Comparison of ENCODE assay signal across 8 cellular contexts in the genomic region with DNA sequence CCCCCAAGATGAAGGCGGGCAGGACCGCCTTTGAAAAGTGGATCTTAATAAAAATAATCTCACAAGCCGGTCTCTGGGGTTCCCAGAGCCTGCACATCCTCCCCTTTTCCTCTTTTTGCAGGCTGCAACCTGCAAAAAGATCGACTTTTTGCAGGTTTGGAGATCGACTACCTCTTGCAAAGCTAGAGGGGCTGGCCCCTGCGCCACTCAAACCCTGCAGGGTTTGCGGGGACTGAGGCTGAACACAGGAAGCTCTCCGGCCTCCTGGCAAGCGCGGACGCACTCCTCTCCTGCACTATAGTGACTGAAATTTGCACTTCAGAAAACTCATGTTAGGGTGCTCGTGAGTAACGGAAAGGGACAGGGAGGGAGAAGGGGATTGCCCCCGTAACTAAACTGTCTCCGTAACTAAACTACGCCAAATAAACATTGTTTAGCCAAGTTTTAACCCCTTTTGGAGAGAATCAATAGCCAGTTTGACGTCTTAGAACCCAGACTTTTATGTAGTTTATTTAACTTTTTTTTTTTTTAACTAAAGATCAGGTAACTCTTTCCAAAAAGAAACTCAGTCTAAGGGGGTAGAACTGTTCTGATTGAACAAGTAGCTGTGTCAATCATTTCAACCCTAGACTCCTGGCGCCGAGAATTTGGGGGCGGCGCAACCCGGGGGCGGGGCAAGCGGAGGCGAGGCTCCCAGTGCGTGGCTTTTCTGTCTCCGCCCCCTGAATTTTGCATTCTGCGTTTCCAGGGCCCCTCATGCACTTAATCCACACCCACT.
DNase-seq lines count a peak whose midpoint lies in the region; ATAC-seq and TF ChIP-seq lines count a peak whose summit lies in the region.

No MANE protein-coding gene starts in this region.

- H3K27ac Mint-ChIP-seq in nephron progenitor cell, result peak overlapping the region; percentile 91
- H3K27ac Mint-ChIP-seq in stimulated activated naive CD8-positive, alpha-beta T cell treated with anti-CD3 and anti-CD28 coated beads, Interleukin-15, amount 100 ng/mL, for 72 hours, result peak overlapping the region; percentile 12 to 58

- H3K9me3 Mint-ChIP-seq in nephron progenitor cell, result no peaks in the 10 kb centered on the region
- H3K9me3 Mint-ChIP-seq in stimulated activated naive CD8-positive, alpha-beta T cell treated with anti-CD3 and anti-CD28 coated beads, Interleukin-15, amount 100 ng/mL, for 72 hours, result no peaks in the 10 kb centered on the region

- TF ChIP-seq CTCF in fibroblast of pulmonary artery (IDR thresholded peaks at IDR 0.05; ENCODE audit: low read length, missing control alignments) (no peak), nephron progenitor cell (IDR thresholded peaks at IDR 0.05) (no peak)

- no peaks in the 10 kb centered on the region for H3K36me3 ChIP-seq in HUES48 (ENCODE audit: control insufficient read depth, insufficient read depth, low read length)

- no peaks in the 10 kb centered on the region for H3K27me3 Mint-ChIP-seq in nephron progenitor cell (ENCODE audit: low read depth, poor library complexity)
- H3K27me3 Mint-ChIP-seq in stimulated activated naive CD8-positive, alpha-beta T cell treated with anti-CD3 and anti-CD28 coated beads, Interleukin-15, amount 100 ng/mL, for 72 hours, result peaks cover 44% of the 10 kb centered on the region

- peaks cover 67% of the 10 kb centered on the region for H3K4me1 Mint-ChIP-seq in nephron progenitor cell
- peaks cover 40% of the 10 kb centered on the region for H3K4me1 Mint-ChIP-seq in stimulated activated naive CD8-positive, alpha-beta T cell treated with anti-CD3 and anti-CD28 coated beads, Interleukin-15, amount 100 ng/mL, for 72 hours

- DNase-seq in DMS 273 treated with DMSO at 0.1 percent for 48 hours (lab: John Stamatoyannopoulos, UW) (peak; percentile 73), OCI-M1 (lab: John Stamatoyannopoulos, UW) (peak; percentile 96), activated gamma-delta T cell (lab: John Stamatoyannopoulos, UW) (peak; percentile 20), fibroblast of pulmonary artery (ENCODE audit: low read depth) (peak; percentile 29), nephron progenitor cell (peak; percentile 94)
- peak; percentile 79 for DNase-seq in stimulated activated naive CD8-positive, alpha-beta T cell treated with anti-CD3 and anti-CD28 coated beads, Interleukin-15, amount 100 ng/mL, for 72 hours

- peaks cover 33% of the 10 kb centered on the region for H3K4me1 ChIP-seq in HUES48 (ENCODE audit: control insufficient read depth, insufficient read depth, low read length)

- ATAC-seq in stimulated activated naive CD8-positive, alpha-beta T cell treated with anti-CD3 and anti-CD28 coated beads, Interleukin-15, amount 100 ng/mL, for 72 hours, result peak; percentile 75
- no peak for ATAC-seq in GM18907 (IDR thresholded peaks at IDR 0.05; ENCODE audit: unreplicated experiment)

- H3K36me3 Mint-ChIP-seq in nephron progenitor cell (ENCODE audit: low read depth), result peaks cover 19% of the 10 kb centered on the region

- peak overlapping the region; percentile 76 for H3K4me3 ChIP-seq in HUES48 (ENCODE audit: low read depth, low read length)
- peak overlapping the region; percentile 46 for H3K4me3 ChIP-seq in fibroblast of pulmonary artery (replicated peaks; ENCODE audit: low read depth, low read length)

- H3K27ac ChIP-seq in HUES48 (ENCODE audit: low read depth, low read length), result peak overlapping the region; percentile 34

- no peaks in the 10 kb centered on the region for H3K9me3 ChIP-seq in HUES48 (ENCODE audit: control insufficient read depth, insufficient read depth, low read length)

- H3K4me3 Mint-ChIP-seq in nephron progenitor cell, result peak overlapping the region; percentile 91
- peak overlapping the region; percentile 88 to 93 for H3K4me3 Mint-ChIP-seq in stimulated activated naive CD8-positive, alpha-beta T cell treated with anti-CD3 and anti-CD28 coated beads, Interleukin-15, amount 100 ng/mL, for 72 hours

- H3K27me3 ChIP-seq in HUES48 (ENCODE audit: control insufficient read depth, insufficient read depth, low read length), result peaks cover 63% of the 10 kb centered on the region

- H3K9ac ChIP-seq in HUES48 (ENCODE audit: low read depth, low read length), result no peak overlapping the region

Comparison
In these comparisons a context has a peak if more than half of its experiments do, and no peak if none do; other contexts are left out.
1. DNase-seq: peak in every context shown above with its lines; median percentile 96 in OCI-M1; 94 in nephron progenitor cell; 79 in stimulated activated naive CD8-positive, alpha-beta T cell treated with anti-CD3 and anti-CD28 coated beads, Interleukin-15, amount 100 ng/mL, for 72 hours; 73 in DMS 273 treated with DMSO at 0.1 percent for 48 hours; 29 in fibroblast of pulmonary artery; 20 in activated gamma-delta T cell.